31 cellular contexts compared by ENCODE assay signal in the genomic region with DNA sequence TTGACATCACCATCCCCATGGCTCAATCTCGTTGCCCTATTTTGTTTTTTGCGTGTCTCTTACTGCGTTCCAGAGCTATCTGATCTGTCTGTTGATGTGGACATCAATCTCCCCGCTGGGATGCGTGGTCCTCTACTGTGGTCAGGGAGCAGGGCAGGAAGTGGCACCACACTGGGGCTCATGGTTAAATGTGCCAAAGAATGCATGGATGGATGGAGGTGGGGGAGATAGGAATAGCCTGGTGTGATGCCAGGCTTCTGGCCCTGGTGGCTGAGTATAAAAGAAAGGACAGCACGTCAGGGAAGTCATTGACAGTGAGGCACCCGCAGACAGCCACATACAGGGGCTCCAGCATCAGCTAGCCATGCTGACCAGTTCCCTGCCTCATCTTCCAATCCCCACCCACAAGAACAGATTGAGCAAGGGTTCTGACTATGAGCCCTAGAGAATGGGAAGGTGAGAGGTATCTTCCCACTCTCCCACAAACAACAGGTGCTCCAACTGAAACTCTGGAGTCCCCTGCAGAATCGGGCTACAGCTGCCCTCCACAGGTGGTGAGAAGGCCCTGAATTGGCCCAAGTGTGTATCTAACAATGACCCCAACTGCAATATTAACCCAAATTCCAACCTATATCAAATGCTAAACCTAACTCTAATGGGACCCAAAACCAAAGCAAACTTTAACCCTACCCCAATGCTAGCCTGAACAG. TPM values are rescaled to one million over a fixed set of nuclear protein-coding genes. Genes with fewer than 3 reads are reported as not detected.
A peak's percentile ranks its signal among the peaks of the same experiment; 100 is the strongest.
DNase-seq lines count a peak whose midpoint lies in the region; ATAC-seq and TF ChIP-seq lines count a peak whose summit lies in the region.
"Had no signal": no experiment of that assay in that cellular context is flagged by ENCODE, and none has a peak within 500 bp of the region (broad histone marks: within the 10 kb centered on the region; RNA-seq: fewer than 3 reads in every experiment).

No MANE protein-coding gene starts in this region.

- intact Hi-C loops in natural killer cell (cut with micrococcal nuclease) (no loop called here), spleen (cut with DNase I; ENCODE audit: low total_unique reads) (no loop called here)

- DNase-seq in SK-N-SH (peak; percentile 30), natural killer cell (no peak), myocyte (ENCODE audit: low read depth) (peak; percentile 17), spleen (peak; percentile 39), activated gamma-delta T cell (lab: John Stamatoyannopoulos, UW) (no peak)
- DNase-seq in natural killer cell treated with Interleukin-12 subunit alpha and Interleukin-12 subunit beta and Interleukin-15 and Interleukin-18, amount 100 ng/mL, for 72 hours (ENCODE audit: low spot score): peak; percentile 45
- DNase-seq: activated CD4-positive, alpha-beta T cell treated with anti-CD3 and anti-CD28 coated beads for 1 hour; activated naive CD4-positive, alpha-beta T cell; activated T-cell treated with anti-CD3 and anti-CD28 coated beads for 4 hours; AML-193; amniotic stem cell; CD8-positive, alpha-beta memory T cell; effector memory CD4-positive, alpha-beta T cell; NCI-H1048; NCI-H1930; NCI-H226; NCI-H774; occipital lobe; stimulated activated CD4-positive, alpha-beta T cell treated with anti-CD3 and anti-CD28 coated beads, Interleukin-4, amount 100 ng/mL, for 1 hour; T-helper 17 cell; trophoblast cell had no signal

- no peaks in the 10 kb centered on the region for H3K9me2 ChIP-seq in SK-N-SH

- H3F3A ChIP-seq in SK-N-SH (replicated peaks; ENCODE audit: insufficient read depth): no peaks in the 10 kb centered on the region

- H3K4me1 ChIP-seq in SK-N-SH (ENCODE audit: control insufficient read depth in 1 of 2, insufficient read depth in 2 of 2, low read depth in 1 of 2, low read length in 1 of 2) (peaks cover 4 to 41% of the 10 kb centered on the region in 2 experiments; a peak in 3 of 4 replicates), spleen (peaks cover 6 to 21% (median 14%) of the 10 kb centered on the region in 6 donors)
- H3K4me1 ChIP-seq: breast epithelium had no signal

- no peak overlapping the region for H3K27ac Mint-ChIP-seq in natural killer cell treated with Interleukin-12 subunit alpha and Interleukin-12 subunit beta and Interleukin-15 and Interleukin-18, amount 100 ng/mL, for 72 hours
- no peak overlapping the region for H3K27ac Mint-ChIP-seq in natural killer cell
- H3K27ac Mint-ChIP-seq: activated CD8-positive, alpha-beta T cell treated with anti-CD3 and anti-CD28 coated beads for 36 hours; stimulated activated effector memory CD8-positive, alpha-beta T cell treated with anti-CD3 and anti-CD28 coated beads, Interleukin-12 subunit alpha, Interleukin-12 subunit beta, amount 100 ng/mL, for 72 hours; T-helper 17 cell had no signal

- H3K9me3 Mint-ChIP-seq in natural killer cell treated with Interleukin-12 subunit alpha and Interleukin-12 subunit beta and Interleukin-15 and Interleukin-18, amount 100 ng/mL, for 72 hours: no peaks in the 10 kb centered on the region
- H3K9me3 Mint-ChIP-seq in natural killer cell: no peaks in the 10 kb centered on the region
- H3K9me3 Mint-ChIP-seq: activated CD8-positive, alpha-beta T cell treated with anti-CD3 and anti-CD28 coated beads for 36 hours; CD8-positive, alpha-beta memory T cell; stimulated activated effector memory CD8-positive, alpha-beta T cell treated with anti-CD3 and anti-CD28 coated beads, Interleukin-12 subunit alpha, Interleukin-12 subunit beta, amount 100 ng/mL, for 72 hours had no signal

- TF ChIP-seq CTCF in SK-N-SH (IDR thresholded peaks at IDR 0.05): no peak
- TF ChIP-seq CTCF in natural killer cell (IDR thresholded peaks at IDR 0.05): no peak
- no peak for TF ChIP-seq CTCF in spleen (IDR thresholded peaks at IDR 0.05 in 8 of 11, conservative IDR thresholded peaks at IDR 0.05 in 3 of 11)

- H3K27ac ChIP-seq in SK-N-SH (ENCODE audit: low read depth in 2 of 2, low read length in 1 of 2): peak overlapping the region in 1 of 2 experiments; percentile 58; a peak in 1 of 4 replicates
- H3K27ac ChIP-seq in spleen: no peak overlapping the region
- H3K27ac ChIP-seq: A549, breast epithelium, coronary artery, SK-N-MC had no signal

- no peak for TF ChIP-seq RAD21 in SK-N-SH (IDR thresholded peaks at IDR 0.05; ENCODE audit: low read length)

- whole genome bisulfite sequencing in SK-N-SH (ENCODE audit: low lambda C conversion rate): 84% methylated on average over 7 of the region's 8 CpGs
- WGBS in spleen, 5 donors: 85 to 91% (median 88%) methylated on average over 8 of the region's 8 CpGs

- TF ChIP-seq POLR2A in spleen (IDR thresholded peaks at IDR 0.05): no peak

- no peaks in the 10 kb centered on the region for H3K36me3 Mint-ChIP-seq in natural killer cell treated with Interleukin-12 subunit alpha and Interleukin-12 subunit beta and Interleukin-15 and Interleukin-18, amount 100 ng/mL, for 72 hours
- no peaks in the 10 kb centered on the region for H3K36me3 Mint-ChIP-seq in natural killer cell
- H3K36me3 Mint-ChIP-seq: CD8-positive, alpha-beta memory T cell; stimulated activated effector memory CD8-positive, alpha-beta T cell treated with anti-CD3 and anti-CD28 coated beads, Interleukin-12 subunit alpha, Interleukin-12 subunit beta, amount 100 ng/mL, for 72 hours had no signal

- no peak overlapping the region for H3K4me2 ChIP-seq in SK-N-SH
- H3K4me2 ChIP-seq: A549 had no signal

- no peaks in the 10 kb centered on the region for H3K79me2 ChIP-seq in SK-N-SH (ENCODE audit: insufficient read depth)

- H3K9me3 ChIP-seq in SK-N-SH (no peaks in the 10 kb centered on the region), spleen (no peaks in the 10 kb centered on the region)
- H3K9me3 ChIP-seq: A549, breast epithelium had no signal

- POLR2A ChIA-PET in SK-N-SH (lab: Yijun Ruan, JAX): interaction anchor here (1.8 kb wide), 1 partner anchor 23 kb away, joined by 5 read pairs; no protein-coding TSS in a partner anchor

- H3K4me3 ChIP-seq in SK-N-SH (ENCODE audit: low read depth in 2 of 2, low read length in 1 of 2) (no peak overlapping the region), spleen (no peak overlapping the region)
- H3K4me3 ChIP-seq: A549, breast epithelium, coronary artery, SK-N-MC had no signal

- no peaks in the 10 kb centered on the region for H3K36me3 ChIP-seq in SK-N-SH (replicated peaks in 1 of 2; ENCODE audit: control insufficient read depth in 1 of 2, insufficient read depth in 2 of 2, low read length in 1 of 2)
- no peaks in the 10 kb centered on the region for H3K36me3 ChIP-seq in spleen
- H3K36me3 ChIP-seq: breast epithelium had no signal

- H4K20me1 ChIP-seq in SK-N-SH (ENCODE audit: insufficient read depth): no peaks in the 10 kb centered on the region

- peaks cover 19 to 26% of the 10 kb centered on the region in 2 donors for H3K27me3 Mint-ChIP-seq in natural killer cell treated with Interleukin-12 subunit alpha and Interleukin-12 subunit beta and Interleukin-15 and Interleukin-18, amount 100 ng/mL, for 72 hours
- H3K27me3 Mint-ChIP-seq in natural killer cell (ENCODE audit: low read depth in 2 of 2): peaks cover 28 to 31% of the 10 kb centered on the region in 2 donors

- TF ChIP-seq EP300 in SK-N-SH (IDR thresholded peaks at IDR 0.05; ENCODE audit: borderline replicate concordance in 1 of 2, low read depth in 1 of 2, low read length in 1 of 2): no peak

- CTCF ChIA-PET in SK-N-SH (lab: Yijun Ruan, JAX): interaction anchor here (1.6 to 2.4 kb wide), 3 partner anchors 24 to 73 kb away, joined by 6 to 13 read pairs (median 7); no protein-coding TSS in a partner anchor

- H3K4me3 Mint-ChIP-seq in natural killer cell treated with Interleukin-12 subunit alpha and Interleukin-12 subunit beta and Interleukin-15 and Interleukin-18, amount 100 ng/mL, for 72 hours: no peak overlapping the region
- H3K4me3 Mint-ChIP-seq in natural killer cell: no peak overlapping the region
- H3K4me3 Mint-ChIP-seq: activated CD8-positive, alpha-beta T cell treated with anti-CD3 and anti-CD28 coated beads for 36 hours; stimulated activated effector memory CD8-positive, alpha-beta T cell treated with anti-CD3 and anti-CD28 coated beads, Interleukin-12 subunit alpha, Interleukin-12 subunit beta, amount 100 ng/mL, for 72 hours; T-helper 17 cell had no signal

- no peak overlapping the region for H2AFZ ChIP-seq in SK-N-SH (ENCODE audit: low read depth)

- peaks cover 4% of the 10 kb centered on the region; the same call in 1 of the 2 replicates for H3K27me3 ChIP-seq in SK-N-SH (ENCODE audit: insufficient read depth)
- H3K27me3 ChIP-seq in spleen (replicated peaks in 1 of 7): peaks cover 0 to 78% (median 26%) of the 10 kb centered on the region in 7 donors

- H3K9ac ChIP-seq in SK-N-SH: no peak overlapping the region

- no peak for ATAC-seq in SK-N-SH treated with all-trans-retinoic acid at 6 μM for 48 hours
- no peak for ATAC-seq in natural killer cell treated with Interleukin-12 subunit alpha and Interleukin-12 subunit beta and Interleukin-15 and Interleukin-18, amount 100 ng/mL, for 72 hours
- no peak for ATAC-seq in natural killer cell
- ATAC-seq in HG02678 (IDR thresholded peaks at IDR 0.05; ENCODE audit: unreplicated experiment): no peak
- ATAC-seq: A549; activated CD8-positive, alpha-beta T cell treated with anti-CD3 and anti-CD28 coated beads for 36 hours; stimulated activated effector memory CD8-positive, alpha-beta T cell treated with anti-CD3 and anti-CD28 coated beads, Interleukin-12 subunit alpha, Interleukin-12 subunit beta, amount 100 ng/mL, for 72 hours; T-helper 17 cell had no signal

- no peaks in the 10 kb centered on the region for H3K4me1 Mint-ChIP-seq in natural killer cell treated with Interleukin-12 subunit alpha and Interleukin-12 subunit beta and Interleukin-15 and Interleukin-18, amount 100 ng/mL, for 72 hours (ENCODE audit: low read depth in 2 of 2)
- H3K4me1 Mint-ChIP-seq in natural killer cell: no peaks in the 10 kb centered on the region
- H3K4me1 Mint-ChIP-seq: stimulated activated effector memory CD8-positive, alpha-beta T cell treated with anti-CD3 and anti-CD28 coated beads, Interleukin-12 subunit alpha, Interleukin-12 subunit beta, amount 100 ng/mL, for 72 hours had no signal

TF ChIP-seq in SK-N-SH, 30 proteins besides CTCF, POLR2A, EP300 and RAD21 (continues in another document):
- no peak for TF ChIP-seq MXI1 (IDR thresholded peaks at IDR 0.05; ENCODE audit: low read depth, low read length)
- no peak for TF ChIP-seq ELF1 (IDR thresholded peaks at IDR 0.05)
- TF ChIP-seq RCOR1 (IDR thresholded peaks at IDR 0.05; ENCODE audit: low read length): no peak

TF ChIP-seq in SK-N-SH treated with all-trans-retinoic acid at 6 μM for 48 hours, 23 proteins besides CTCF, POLR2A, EP300 and RAD21 (continues in another document):
- TF ChIP-seq ISL1 (CRISPR knock-in tag; IDR thresholded peaks at IDR 0.05): no peak
- TF ChIP-seq TOX (CRISPR knock-in tag; IDR thresholded peaks at IDR 0.05; ENCODE audit: borderline replicate concordance): no peak
- TF ChIP-seq GLIS3 (CRISPR knock-in tag; IDR thresholded peaks at IDR 0.05): no peak

RNA-seq across cellular contexts. Expression of gene BEGAIN, which starts 2.7 kb away (rescaled TPM):
- polyA plus RNA-seq in SK-N-SH (2012; rRNA removed): 4.2 and 4.4 TPM in 2 replicates
- 1.9 and 4.4 TPM in 2 replicates for polyA plus RNA-seq in SK-N-SH (2012; cell fraction: cytosol; rRNA removed)
- 23.8 and 41.4 TPM in 2 replicates for polyA plus RNA-seq in SK-N-SH (2012; cell fraction: nucleus; rRNA removed)
- not detected for total RNA-seq in natural killer cell treated with Interleukin-12 subunit alpha and Interleukin-12 subunit beta and Interleukin-15 and Interleukin-18, amount 100 ng/mL, for 72 hours
- total RNA-seq in natural killer cell: 1 to 10 TPM in 1 of 3 donors, under 1 TPM in 1, not detected in 1; 0.11 to 1.3 TPM
- total RNA-seq in myocyte: not detected in 2 replicates
- polyA plus RNA-seq in myocyte (2012): 0.04 TPM
- 10 to 100 TPM in 1 of 7 donors, 1 to 10 TPM in 6; 3.8 to 10.0 (median 5.9) TPM for total RNA-seq in spleen
- polyA plus RNA-seq in spleen: 1 to 10 TPM; 1.8 to 6.9 (median 4.1) TPM
- total RNA-seq: fibroblast of villous mesenchyme, RPMI7951 had no signal

Comparison
In these comparisons a context has a peak if more than half of its experiments do, and no peak if none do; other contexts are left out.
1. DNase-seq: peak in SK-N-SH (single experiment), natural killer cell treated with Interleukin-12 subunit alpha and Interleukin-12 subunit beta and Interleukin-15 and Interleukin-18, amount 100 ng/mL, for 72 hours (single experiment), myocyte (single experiment) and spleen (single experiment); none in natural killer cell (single experiment) and activated gamma-delta T cell (single experiment).